In the genomic region with DNA sequence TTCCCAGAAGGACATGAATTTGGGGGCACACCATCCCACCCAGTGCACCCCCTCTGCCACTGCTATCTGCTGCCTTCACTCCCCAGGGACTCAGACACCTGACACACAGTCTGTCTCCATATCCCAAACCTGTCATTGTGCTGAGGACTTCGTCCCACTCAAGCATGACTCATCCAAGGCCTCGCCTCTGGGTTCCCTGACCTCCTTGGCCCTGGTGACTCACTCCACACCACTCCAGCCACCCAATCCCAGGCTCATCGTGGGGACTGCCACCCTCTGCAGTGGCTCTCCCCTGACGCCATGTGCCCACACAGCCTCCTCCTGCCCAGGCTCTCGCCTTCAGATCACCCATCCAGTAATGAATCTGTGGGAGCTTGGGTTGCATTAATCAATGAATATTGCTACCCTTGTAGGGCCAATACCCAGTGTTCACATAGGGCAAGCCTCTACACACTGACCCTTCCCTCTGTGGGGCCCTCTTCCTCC, we compare ENCODE assay signal across 1 cellular context.
TF ChIP-seq lines count a peak whose summit lies in the region.

No MANE protein-coding gene starts in this region.

TF ChIP-seq in K562, 482 proteins besides CTCF, POLR2A, EP300 and RAD21 (continued from another document and continues in another):
- TF ChIP-seq, protein P1, sequence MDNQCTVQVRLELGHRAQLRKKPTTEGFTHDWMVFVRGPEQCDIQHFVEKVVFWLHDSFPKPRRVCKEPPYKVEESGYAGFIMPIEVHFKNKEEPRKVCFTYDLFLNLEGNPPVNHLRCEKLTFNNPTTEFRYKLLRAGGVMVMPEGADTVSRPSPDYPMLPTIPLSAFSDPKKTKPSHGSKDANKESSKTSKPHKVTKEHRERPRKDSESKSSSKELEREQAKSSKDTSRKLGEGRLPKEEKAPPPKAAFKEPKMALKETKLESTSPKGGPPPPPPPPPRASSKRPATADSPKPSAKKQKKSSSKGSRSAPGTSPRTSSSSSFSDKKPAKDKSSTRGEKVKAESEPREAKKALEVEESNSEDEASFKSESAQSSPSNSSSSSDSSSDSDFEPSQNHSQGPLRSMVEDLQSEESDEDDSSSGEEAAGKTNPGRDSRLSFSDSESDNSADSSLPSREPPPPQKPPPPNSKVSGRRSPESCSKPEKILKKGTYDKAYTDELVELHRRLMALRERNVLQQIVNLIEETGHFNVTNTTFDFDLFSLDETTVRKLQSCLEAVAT (IDR thresholded peaks at IDR 0.05): peak in 1 of 2 experiments; percentile 32; a peak in 1 of 4 replicates
- TF ChIP-seq, protein P2, sequence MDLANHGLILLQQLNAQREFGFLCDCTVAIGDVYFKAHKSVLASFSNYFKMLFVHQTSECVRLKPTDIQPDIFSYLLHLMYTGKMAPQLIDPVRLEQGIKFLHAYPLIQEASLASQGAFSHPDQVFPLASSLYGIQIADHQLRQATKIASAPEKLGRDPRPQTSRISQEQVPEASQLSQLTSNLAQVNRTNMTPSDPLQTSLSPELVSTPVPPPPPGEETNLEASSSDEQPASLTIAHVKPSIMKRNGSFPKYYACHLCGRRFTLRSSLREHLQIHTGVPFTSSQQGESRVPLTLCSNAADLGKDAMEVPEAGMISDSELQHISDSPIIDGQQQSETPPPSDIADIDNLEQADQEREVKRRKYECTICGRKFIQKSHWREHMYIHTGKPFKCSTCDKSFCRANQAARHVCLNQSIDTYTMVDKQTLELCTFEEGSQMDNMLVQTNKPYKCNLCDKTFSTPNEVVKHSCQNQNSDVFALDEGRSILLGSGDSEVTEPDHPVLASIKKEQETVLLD (IDR thresholded peaks at IDR 0.05): peak; percentile 91
- TF ChIP-seq, protein P3, sequence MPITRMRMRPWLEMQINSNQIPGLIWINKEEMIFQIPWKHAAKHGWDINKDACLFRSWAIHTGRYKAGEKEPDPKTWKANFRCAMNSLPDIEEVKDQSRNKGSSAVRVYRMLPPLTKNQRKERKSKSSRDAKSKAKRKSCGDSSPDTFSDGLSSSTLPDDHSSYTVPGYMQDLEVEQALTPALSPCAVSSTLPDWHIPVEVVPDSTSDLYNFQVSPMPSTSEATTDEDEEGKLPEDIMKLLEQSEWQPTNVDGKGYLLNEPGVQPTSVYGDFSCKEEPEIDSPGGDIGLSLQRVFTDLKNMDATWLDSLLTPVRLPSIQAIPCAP (CRISPR knock-in tag; IDR thresholded peaks at IDR 0.05; ENCODE audit: borderline replicate concordance): no peak
- no peak for TF ChIP-seq IFI16 (CRISPR knock-in tag; IDR thresholded peaks at IDR 0.05)
- no peak for TF ChIP-seq XRCC4 (IDR thresholded peaks at IDR 0.05; ENCODE audit: extremely low read depth, insufficient read depth, insufficient read length)
- TF ChIP-seq, protein P4, sequence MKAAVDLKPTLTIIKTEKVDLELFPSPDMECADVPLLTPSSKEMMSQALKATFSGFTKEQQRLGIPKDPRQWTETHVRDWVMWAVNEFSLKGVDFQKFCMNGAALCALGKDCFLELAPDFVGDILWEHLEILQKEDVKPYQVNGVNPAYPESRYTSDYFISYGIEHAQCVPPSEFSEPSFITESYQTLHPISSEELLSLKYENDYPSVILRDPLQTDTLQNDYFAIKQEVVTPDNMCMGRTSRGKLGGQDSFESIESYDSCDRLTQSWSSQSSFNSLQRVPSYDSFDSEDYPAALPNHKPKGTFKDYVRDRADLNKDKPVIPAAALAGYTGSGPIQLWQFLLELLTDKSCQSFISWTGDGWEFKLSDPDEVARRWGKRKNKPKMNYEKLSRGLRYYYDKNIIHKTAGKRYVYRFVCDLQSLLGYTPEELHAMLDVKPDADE (conservative IDR thresholded peaks at IDR 0.05; ENCODE audit: control insufficient read depth, low read depth, low read length): 0 out of 2 replicates have a peak, but pooled peaks have one; percentile 19
- TF ChIP-seq, protein P5, sequence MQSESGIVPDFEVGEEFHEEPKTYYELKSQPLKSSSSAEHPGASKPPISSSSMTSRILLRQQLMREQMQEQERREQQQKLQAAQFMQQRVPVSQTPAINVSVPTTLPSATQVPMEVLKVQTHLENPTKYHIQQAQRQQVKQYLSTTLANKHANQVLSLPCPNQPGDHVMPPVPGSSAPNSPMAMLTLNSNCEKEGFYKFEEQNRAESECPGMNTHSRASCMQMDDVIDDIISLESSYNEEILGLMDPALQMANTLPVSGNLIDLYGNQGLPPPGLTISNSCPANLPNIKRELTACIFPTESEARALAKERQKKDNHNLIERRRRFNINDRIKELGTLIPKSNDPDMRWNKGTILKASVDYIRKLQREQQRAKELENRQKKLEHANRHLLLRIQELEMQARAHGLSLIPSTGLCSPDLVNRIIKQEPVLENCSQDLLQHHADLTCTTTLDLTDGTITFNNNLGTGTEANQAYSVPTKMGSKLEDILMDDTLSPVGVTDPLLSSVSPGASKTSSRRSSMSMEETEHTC (IDR thresholded peaks at IDR 0.05): peak; percentile 52; the same call in 1 of the 2 replicates
- TF ChIP-seq BCL6 (CRISPR knock-in tag; IDR thresholded peaks at IDR 0.05): no peak
- no peak for TF ChIP-seq ELF4 (CRISPR knock-in tag; IDR thresholded peaks at IDR 0.05)
- TF ChIP-seq NCOR1 (IDR thresholded peaks at IDR 0.05): peak; percentile 72
- no peak for TF ChIP-seq NONO (IDR thresholded peaks at IDR 0.05; ENCODE audit: low read depth in 2 of 2, low read length in 1 of 2)
- peak; percentile 94 for TF ChIP-seq L3MBTL2 (IDR thresholded peaks at IDR 0.05)
- TF ChIP-seq CBFA2T2 (conservative IDR thresholded peaks at IDR 0.05): peak; percentile 48
- TF ChIP-seq KDM5B (IDR thresholded peaks at IDR 0.05; ENCODE audit: insufficient replicate concordance, low read depth, low read length): peak; percentile 10
- 0 out of 4 replicates have a peak, but pooled peaks of 1 of the 2 experiments have one; percentile 64 for TF ChIP-seq ARNT (IDR thresholded peaks at IDR 0.05)
- TF ChIP-seq CAMTA2 (CRISPR knock-in tag; conservative IDR thresholded peaks at IDR 0.05): no peak
- TF ChIP-seq, protein P6, sequence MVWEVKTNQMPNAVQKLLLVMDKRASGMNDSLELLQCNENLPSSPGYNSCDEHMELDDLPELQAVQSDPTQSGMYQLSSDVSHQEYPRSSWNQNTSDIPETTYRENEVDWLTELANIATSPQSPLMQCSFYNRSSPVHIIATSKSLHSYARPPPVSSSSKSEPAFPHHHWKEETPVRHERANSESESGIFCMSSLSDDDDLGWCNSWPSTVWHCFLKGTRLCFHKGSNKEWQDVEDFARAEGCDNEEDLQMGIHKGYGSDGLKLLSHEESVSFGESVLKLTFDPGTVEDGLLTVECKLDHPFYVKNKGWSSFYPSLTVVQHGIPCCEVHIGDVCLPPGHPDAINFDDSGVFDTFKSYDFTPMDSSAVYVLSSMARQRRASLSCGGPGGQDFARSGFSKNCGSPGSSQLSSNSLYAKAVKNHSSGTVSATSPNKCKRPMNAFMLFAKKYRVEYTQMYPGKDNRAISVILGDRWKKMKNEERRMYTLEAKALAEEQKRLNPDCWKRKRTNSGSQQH (CRISPR knock-in tag; IDR thresholded peaks at IDR 0.05): no peak
- peak; percentile 99 for TF ChIP-seq SMARCE1 (IDR thresholded peaks at IDR 0.05)
- TF ChIP-seq SP2 (IDR thresholded peaks at IDR 0.05; ENCODE audit: extremely low read depth, low read depth, low read length, poor library complexity, severe bottlenecking): no peak
- no peak for TF ChIP-seq RBBP5 (IDR thresholded peaks at IDR 0.05; ENCODE audit: borderline replicate concordance, insufficient read depth, low read length, poor library complexity, severe bottlenecking)
- TF ChIP-seq, protein P7, sequence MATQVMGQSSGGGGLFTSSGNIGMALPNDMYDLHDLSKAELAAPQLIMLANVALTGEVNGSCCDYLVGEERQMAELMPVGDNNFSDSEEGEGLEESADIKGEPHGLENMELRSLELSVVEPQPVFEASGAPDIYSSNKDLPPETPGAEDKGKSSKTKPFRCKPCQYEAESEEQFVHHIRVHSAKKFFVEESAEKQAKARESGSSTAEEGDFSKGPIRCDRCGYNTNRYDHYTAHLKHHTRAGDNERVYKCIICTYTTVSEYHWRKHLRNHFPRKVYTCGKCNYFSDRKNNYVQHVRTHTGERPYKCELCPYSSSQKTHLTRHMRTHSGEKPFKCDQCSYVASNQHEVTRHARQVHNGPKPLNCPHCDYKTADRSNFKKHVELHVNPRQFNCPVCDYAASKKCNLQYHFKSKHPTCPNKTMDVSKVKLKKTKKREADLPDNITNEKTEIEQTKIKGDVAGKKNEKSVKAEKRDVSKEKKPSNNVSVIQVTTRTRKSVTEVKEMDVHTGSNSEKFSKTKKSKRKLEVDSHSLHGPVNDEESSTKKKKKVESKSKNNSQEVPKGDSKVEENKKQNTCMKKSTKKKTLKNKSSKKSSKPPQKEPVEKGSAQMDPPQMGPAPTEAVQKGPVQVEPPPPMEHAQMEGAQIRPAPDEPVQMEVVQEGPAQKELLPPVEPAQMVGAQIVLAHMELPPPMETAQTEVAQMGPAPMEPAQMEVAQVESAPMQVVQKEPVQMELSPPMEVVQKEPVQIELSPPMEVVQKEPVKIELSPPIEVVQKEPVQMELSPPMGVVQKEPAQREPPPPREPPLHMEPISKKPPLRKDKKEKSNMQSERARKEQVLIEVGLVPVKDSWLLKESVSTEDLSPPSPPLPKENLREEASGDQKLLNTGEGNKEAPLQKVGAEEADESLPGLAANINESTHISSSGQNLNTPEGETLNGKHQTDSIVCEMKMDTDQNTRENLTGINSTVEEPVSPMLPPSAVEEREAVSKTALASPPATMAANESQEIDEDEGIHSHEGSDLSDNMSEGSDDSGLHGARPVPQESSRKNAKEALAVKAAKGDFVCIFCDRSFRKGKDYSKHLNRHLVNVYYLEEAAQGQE (CRISPR knock-in tag; IDR thresholded peaks at IDR 0.05; ENCODE audit: low read depth): 0 out of 2 replicates have a peak, but pooled peaks have one; percentile 17
- no peak for TF ChIP-seq CHCHD3 (CRISPR knock-in tag; IDR thresholded peaks at IDR 0.05)
- TF ChIP-seq, protein P8, sequence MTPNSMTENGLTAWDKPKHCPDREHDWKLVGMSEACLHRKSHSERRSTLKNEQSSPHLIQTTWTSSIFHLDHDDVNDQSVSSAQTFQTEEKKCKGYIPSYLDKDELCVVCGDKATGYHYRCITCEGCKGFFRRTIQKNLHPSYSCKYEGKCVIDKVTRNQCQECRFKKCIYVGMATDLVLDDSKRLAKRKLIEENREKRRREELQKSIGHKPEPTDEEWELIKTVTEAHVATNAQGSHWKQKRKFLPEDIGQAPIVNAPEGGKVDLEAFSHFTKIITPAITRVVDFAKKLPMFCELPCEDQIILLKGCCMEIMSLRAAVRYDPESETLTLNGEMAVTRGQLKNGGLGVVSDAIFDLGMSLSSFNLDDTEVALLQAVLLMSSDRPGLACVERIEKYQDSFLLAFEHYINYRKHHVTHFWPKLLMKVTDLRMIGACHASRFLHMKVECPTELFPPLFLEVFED (CRISPR knock-in tag; conservative IDR thresholded peaks at IDR 0.05): 0 out of 2 replicates have a peak, but pooled peaks have one; percentile 30
- peak; percentile 27 to 47; a peak in 2 of 4 replicates for TF ChIP-seq NRF1 (conservative IDR thresholded peaks at IDR 0.05 in 1 of 2, IDR thresholded peaks at IDR 0.05 in 1 of 2)
- TF ChIP-seq, protein P9, sequence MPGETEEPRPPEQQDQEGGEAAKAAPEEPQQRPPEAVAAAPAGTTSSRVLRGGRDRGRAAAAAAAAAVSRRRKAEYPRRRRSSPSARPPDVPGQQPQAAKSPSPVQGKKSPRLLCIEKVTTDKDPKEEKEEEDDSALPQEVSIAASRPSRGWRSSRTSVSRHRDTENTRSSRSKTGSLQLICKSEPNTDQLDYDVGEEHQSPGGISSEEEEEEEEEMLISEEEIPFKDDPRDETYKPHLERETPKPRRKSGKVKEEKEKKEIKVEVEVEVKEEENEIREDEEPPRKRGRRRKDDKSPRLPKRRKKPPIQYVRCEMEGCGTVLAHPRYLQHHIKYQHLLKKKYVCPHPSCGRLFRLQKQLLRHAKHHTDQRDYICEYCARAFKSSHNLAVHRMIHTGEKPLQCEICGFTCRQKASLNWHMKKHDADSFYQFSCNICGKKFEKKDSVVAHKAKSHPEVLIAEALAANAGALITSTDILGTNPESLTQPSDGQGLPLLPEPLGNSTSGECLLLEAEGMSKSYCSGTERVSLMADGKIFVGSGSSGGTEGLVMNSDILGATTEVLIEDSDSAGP (CRISPR knock-in tag; IDR thresholded peaks at IDR 0.05): 0 out of 2 replicates have a peak, but pooled peaks have one; percentile 33
- TF ChIP-seq ZNF41 (CRISPR knock-in tag; conservative IDR thresholded peaks at IDR 0.05): no peak
- TF ChIP-seq DPF2 (IDR thresholded peaks at IDR 0.05): peak; percentile 99
- TF ChIP-seq PRPF4 (IDR thresholded peaks at IDR 0.05; ENCODE audit: insufficient read depth, low read depth, low read length, poor library complexity, severe bottlenecking): no peak
- TF ChIP-seq, protein P10, sequence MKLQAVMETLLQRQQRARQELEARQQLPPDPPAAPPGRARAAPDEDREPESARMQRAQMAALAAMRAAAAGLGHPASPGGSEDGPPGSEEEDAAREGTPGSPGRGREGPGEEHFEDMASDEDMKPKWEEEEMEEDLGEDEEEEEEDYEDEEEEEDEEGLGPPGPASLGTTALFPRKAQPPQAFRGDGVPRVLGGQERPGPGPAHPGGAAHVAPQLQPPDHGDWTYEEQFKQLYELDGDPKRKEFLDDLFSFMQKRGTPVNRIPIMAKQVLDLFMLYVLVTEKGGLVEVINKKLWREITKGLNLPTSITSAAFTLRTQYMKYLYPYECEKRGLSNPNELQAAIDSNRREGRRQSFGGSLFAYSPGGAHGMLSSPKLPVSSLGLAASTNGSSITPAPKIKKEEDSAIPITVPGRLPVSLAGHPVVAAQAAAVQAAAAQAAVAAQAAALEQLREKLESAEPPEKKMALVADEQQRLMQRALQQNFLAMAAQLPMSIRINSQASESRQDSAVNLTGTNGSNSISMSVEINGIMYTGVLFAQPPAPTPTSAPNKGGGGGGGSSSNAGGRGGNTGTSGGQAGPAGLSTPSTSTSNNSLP (IDR thresholded peaks at IDR 0.05; ENCODE audit: borderline replicate concordance, low read depth, low read length): no peak
- peak; percentile 53; the same call in 1 of the 2 replicates for TF ChIP-seq TOE1 (IDR thresholded peaks at IDR 0.05; ENCODE audit: borderline replicate concordance)
- no peak for TF ChIP-seq TOE1 (CRISPR knock-in tag; IDR thresholded peaks at IDR 0.05; ENCODE audit: borderline replicate concordance, low read depth)
- TF ChIP-seq, protein P11, sequence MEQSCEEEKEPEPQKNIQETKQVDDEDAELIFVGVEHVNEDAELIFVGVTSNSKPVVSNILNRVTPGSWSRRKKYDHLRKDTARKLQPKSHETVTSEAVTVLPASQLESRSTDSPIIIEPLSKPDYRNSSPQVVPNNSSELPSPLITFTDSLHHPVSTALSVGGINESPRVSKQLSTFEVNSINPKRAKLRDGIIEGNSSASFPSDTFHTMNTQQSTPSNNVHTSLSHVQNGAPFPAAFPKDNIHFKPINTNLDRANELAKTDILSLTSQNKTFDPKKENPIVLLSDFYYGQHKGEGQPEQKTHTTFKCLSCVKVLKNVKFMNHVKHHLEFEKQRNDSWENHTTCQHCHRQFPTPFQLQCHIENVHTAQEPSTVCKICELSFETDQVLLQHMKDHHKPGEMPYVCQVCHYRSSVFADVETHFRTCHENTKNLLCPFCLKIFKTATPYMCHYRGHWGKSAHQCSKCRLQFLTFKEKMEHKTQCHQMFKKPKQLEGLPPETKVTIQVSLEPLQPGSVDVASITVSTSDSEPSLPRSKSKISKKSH (CRISPR knock-in tag; IDR thresholded peaks at IDR 0.05): no peak
- TF ChIP-seq CREB1 (IDR thresholded peaks at IDR 0.05): no peak
- TF ChIP-seq CREB1 (CRISPR knock-in tag; IDR thresholded peaks at IDR 0.05): 0 out of 2 replicates have a peak, but pooled peaks have one; percentile 7
- TF ChIP-seq MCM2 (IDR thresholded peaks at IDR 0.05; ENCODE audit: low read depth): no peak
- no peak for TF ChIP-seq SPI1 (IDR thresholded peaks at IDR 0.05; ENCODE audit: borderline replicate concordance, low read depth, low read length)
